Comparison of ENCODE assay signal across 16 cellular contexts in genomic region chr4:107253090-107253489, GRCh38.
A peak's percentile ranks its signal among the peaks of the same experiment; 100 is the strongest.
DNase-seq lines count a peak whose midpoint lies in the region; ATAC-seq and TF ChIP-seq lines count a peak whose summit lies in the region.
"Had no signal": no experiment of that assay in that cellular context is flagged by ENCODE, and none has a peak within 500 bp of the region (broad histone marks: within the 10 kb centered on the region; RNA-seq: fewer than 3 reads in every experiment).

No MANE protein-coding gene starts in this region.

- H3K27ac ChIP-seq in hepatocyte (peak overlapping the region; percentile 28), skeletal muscle tissue (ENCODE audit: low read depth, low read length) (peak overlapping the region; percentile 52)
- H3K27ac ChIP-seq: BLaER1, C4-2B had no signal

- no peaks in the 10 kb centered on the region for H3K27me3 ChIP-seq in hepatocyte
- no peaks in the 10 kb centered on the region for H3K27me3 ChIP-seq in skeletal muscle tissue (ENCODE audit: control insufficient read depth in 3 of 3, insufficient read depth in 3 of 3, low read length in 3 of 3)
- H3K27me3 ChIP-seq: BLaER1 had no signal

- ATAC-seq in SK-N-SH treated with all-trans-retinoic acid at 6 μM for 48 hours (no peak; the same call in 2 of the 3 replicates), GM19324 (IDR thresholded peaks at IDR 0.05; ENCODE audit: low FRiP score, unreplicated experiment) (no peak)
- ATAC-seq: CD8-positive, alpha-beta T cell; GM23338 had no signal

- DNase-seq in hepatocyte (ENCODE audit: low spot score) (no peak), hypothalamus (lab: John Stamatoyannopoulos, UW) (no peak), NOMO-1 treated with DMSO at 0.1 percent for 48 hours (lab: John Stamatoyannopoulos, UW; ENCODE audit: unreplicated experiment) (no peak)
- DNase-seq: CD4-positive, CD25-positive, alpha-beta regulatory T cell; CD8-positive, alpha-beta T cell; DMS153; DND-41; HFFc6 had no signal

- H3K4me3 ChIP-seq in hepatocyte (no peak overlapping the region), skeletal muscle tissue (ENCODE audit: low read length in 3 of 3) (no peak overlapping the region)
- H3K4me3 ChIP-seq: BLaER1, GM23338, HAP-1 had no signal

- H3K9ac ChIP-seq in skeletal muscle tissue (ENCODE audit: low read depth in 1 of 3, low read length in 3 of 3): no peak overlapping the region
- H3K9ac ChIP-seq: BLaER1 had no signal

- no peaks in the 10 kb centered on the region for H3K4me1 ChIP-seq in hepatocyte (ENCODE audit: insufficient read depth)
- peaks cover 0 to 4% (median 0%) of the 10 kb centered on the region in 3 donors for H3K4me1 ChIP-seq in skeletal muscle tissue (ENCODE audit: control insufficient read depth in 3 of 3, insufficient read depth in 3 of 3, low read length in 3 of 3)
- H3K4me1 ChIP-seq: BLaER1, HAP-1 had no signal

- H4K20me1 ChIP-seq in hepatocyte (ENCODE audit: insufficient read depth, poor library complexity, severe bottlenecking): no peaks in the 10 kb centered on the region
- H4K20me1 ChIP-seq: BLaER1 had no signal

- H3K36me3 ChIP-seq in hepatocyte (replicated peaks; ENCODE audit: insufficient read depth, low read depth) (no peaks in the 10 kb centered on the region), skeletal muscle tissue (ENCODE audit: control insufficient read depth in 3 of 3, insufficient read depth in 3 of 3, low read length in 3 of 3) (no peaks in the 10 kb centered on the region)
- H3K36me3 ChIP-seq: BLaER1, HAP-1 had no signal

- TF ChIP-seq CTCF in hepatocyte (IDR thresholded peaks at IDR 0.05; ENCODE audit: poor library complexity): no peak

- H3K9me2 ChIP-seq in hepatocyte (replicated peaks; ENCODE audit: insufficient read depth): no peaks in the 10 kb centered on the region

- no peaks in the 10 kb centered on the region for H3K9me3 ChIP-seq in hepatocyte (ENCODE audit: low read depth)
- no peaks in the 10 kb centered on the region for H3K9me3 ChIP-seq in skeletal muscle tissue (ENCODE audit: control insufficient read depth in 3 of 3, low read length in 3 of 3)
- H3K9me3 ChIP-seq: BLaER1, Caco-2, HAP-1 had no signal

- no peak overlapping the region for H2AFZ ChIP-seq in hepatocyte
- H2AFZ ChIP-seq: GM23338 had no signal

- no peaks in the 10 kb centered on the region for H3K79me2 ChIP-seq in hepatocyte

- 74% methylated on average over 4 of the region's 4 CpGs for WGBS in hepatocyte (ENCODE audit: low lambda C conversion rate, missing lambda C conversion rate)

- H3K4me2 ChIP-seq in hepatocyte: no peak overlapping the region
- H3K4me2 ChIP-seq: BLaER1, GM23338 had no signal

TF ChIP-seq in SK-N-SH treated with all-trans-retinoic acid at 6 μM for 48 hours, 23 proteins besides CTCF, POLR2A, EP300 and RAD21:
- no peak for TF ChIP-seq ARNTL (CRISPR knock-in tag; IDR thresholded peaks at IDR 0.05; ENCODE audit: borderline replicate concordance, low read depth)
- 0 out of 2 replicates have a peak, but pooled peaks have one; percentile 38 for TF ChIP-seq SNAI2 (CRISPR knock-in tag; IDR thresholded peaks at IDR 0.05)
- TF ChIP-seq ZC3H10 (CRISPR knock-in tag; IDR thresholded peaks at IDR 0.05): no peak
- TF ChIP-seq ZFP30 (CRISPR knock-in tag; IDR thresholded peaks at IDR 0.05): no peak
- no peak for TF ChIP-seq ESRRG (CRISPR knock-in tag; IDR thresholded peaks at IDR 0.05)
